ENCODE assay signal across 16 cellular contexts in genomic region chr3:129684270-129684669, GRCh38.
A peak's percentile ranks its signal among the peaks of the same experiment; 100 is the strongest.
DNase-seq lines count a peak whose midpoint lies in the region; ATAC-seq and TF ChIP-seq lines count a peak whose summit lies in the region.
"Had no signal": no experiment of that assay in that cellular context is flagged by ENCODE, and none has a peak within 500 bp of the region (broad histone marks: within the 10 kb centered on the region; RNA-seq: fewer than 3 reads in every experiment).

No MANE protein-coding gene starts in this region.

- no peaks in the 10 kb centered on the region; the same call in 2 of the 3 replicates for H3K9me3 Mint-ChIP-seq in GM23338
- H3K9me3 Mint-ChIP-seq in stimulated activated memory B cell treated with anti-CD40 and anti-IgM and Interleukin-4, amounts not matched to agents 10 μg/mL and 1 μg/mL and 100 μg/mL, for 72 hours: no peaks in the 10 kb centered on the region
- H3K9me3 Mint-ChIP-seq: HFFc6 had no signal

- H3K36me3 Mint-ChIP-seq in GM23338 (ENCODE audit: low read depth): no peaks in the 10 kb centered on the region
- H3K36me3 Mint-ChIP-seq in stimulated activated memory B cell treated with anti-CD40 and anti-IgM and Interleukin-4, amounts not matched to agents 10 μg/mL and 1 μg/mL and 100 μg/mL, for 72 hours: peaks cover 10% of the 10 kb centered on the region

- H3K4me1 Mint-ChIP-seq in GM23338: peaks cover 43% of the 10 kb centered on the region
- H3K4me1 Mint-ChIP-seq in stimulated activated memory B cell treated with anti-CD40 and anti-IgM and Interleukin-4, amounts not matched to agents 10 μg/mL and 1 μg/mL and 100 μg/mL, for 72 hours: peaks cover 30% of the 10 kb centered on the region

- peaks cover 5% of the 10 kb centered on the region for H3K27me3 Mint-ChIP-seq in GM23338 (ENCODE audit: insufficient read depth, low read depth, poor library complexity)
- H3K27me3 Mint-ChIP-seq in stimulated activated memory B cell treated with anti-CD40 and anti-IgM and Interleukin-4, amounts not matched to agents 10 μg/mL and 1 μg/mL and 100 μg/mL, for 72 hours: no peaks in the 10 kb centered on the region

- H3K9me3 ChIP-seq in skeletal muscle tissue (ENCODE audit: control insufficient read depth in 3 of 3, low read length in 3 of 3): no peaks in the 10 kb centered on the region
- H3K9me3 ChIP-seq: SJSA1 had no signal

- no peaks in the 10 kb centered on the region for H4K20me1 ChIP-seq in GM23338 (replicated peaks; ENCODE audit: insufficient read depth)

- H3K4me2 ChIP-seq in GM23338: peak overlapping the region; percentile 18; the same call in 1 of the 2 replicates

- H3F3A ChIP-seq in GM23338 (replicated peaks; ENCODE audit: low read depth): no peaks in the 10 kb centered on the region

- H2AFZ ChIP-seq in GM23338: no peak overlapping the region

- no peak overlapping the region for H3K27ac Mint-ChIP-seq in GM23338
- no peak overlapping the region for H3K27ac Mint-ChIP-seq in stimulated activated memory B cell treated with anti-CD40 and anti-IgM and Interleukin-4, amounts not matched to agents 10 μg/mL and 1 μg/mL and 100 μg/mL, for 72 hours
- H3K27ac Mint-ChIP-seq: HFFc6 had no signal

- H3K27me3 ChIP-seq in GM23338 (ENCODE audit: insufficient read depth) (no peaks in the 10 kb centered on the region), skeletal muscle tissue (ENCODE audit: control insufficient read depth in 3 of 3, insufficient read depth in 3 of 3, low read length in 3 of 3) (no peaks in the 10 kb centered on the region)
- H3K27me3 ChIP-seq: SJSA1 had no signal

- ATAC-seq in GM23338: no peak
- ATAC-seq in stimulated activated memory B cell treated with anti-CD40 and anti-IgM and Interleukin-4, amounts not matched to agents 10 μg/mL and 1 μg/mL and 100 μg/mL, for 72 hours: no peak
- ATAC-seq: Panc1 had no signal

- H3K79me2 ChIP-seq in GM23338 (replicated peaks; ENCODE audit: insufficient read depth): peaks cover 20% of the 10 kb centered on the region

- DNase-seq in GM23338 (ENCODE audit: low spot score): no peak
- DNase-seq in NCI-H146 (lab: John Stamatoyannopoulos, UW): peak; percentile 63
- peak; percentile 42 for DNase-seq in cerebellum (ENCODE audit: low spot score)
- no peak for DNase-seq in NCI-H2196 treated with DMSO at 0.1 percent for 48 hours (lab: John Stamatoyannopoulos, UW; ENCODE audit: unreplicated experiment)
- DNase-seq in NCI-H82 treated with DMSO at 0.1 percent for 48 hours (lab: John Stamatoyannopoulos, UW; ENCODE audit: unreplicated experiment): no peak
- DNase-seq: AML-193, DMS79 treated with DMSO at 0.1 percent for 48 hours, HFFc6, KBM-7, NCI-H2029, NCI-H510A had no signal

- H3K4me1 ChIP-seq in GM23338 (ENCODE audit: insufficient read depth): peaks cover 32% of the 10 kb centered on the region
- H3K4me1 ChIP-seq in skeletal muscle tissue (ENCODE audit: control insufficient read depth in 3 of 3, insufficient read depth in 3 of 3, low read length in 3 of 3): peaks cover 9 to 26% (median 23%) of the 10 kb centered on the region in 3 donors

- H3K27ac ChIP-seq in GM23338 (ENCODE audit: low read depth) (no peak overlapping the region), skeletal muscle tissue (ENCODE audit: low read depth, low read length) (peak overlapping the region; percentile 43)
- H3K27ac ChIP-seq: C4-2B, SJSA1 had no signal

- H3K36me3 ChIP-seq in GM23338 (ENCODE audit: insufficient read depth) (no peaks in the 10 kb centered on the region), skeletal muscle tissue (ENCODE audit: control insufficient read depth in 3 of 3, insufficient read depth in 3 of 3, low read length in 3 of 3) (no peaks in the 10 kb centered on the region)
- H3K36me3 ChIP-seq: SJSA1 had no signal

- no peak for TF ChIP-seq CTCF in GM23338 (conservative IDR thresholded peaks at IDR 0.05; ENCODE audit: low read depth in 2 of 2)

- H3K9me2 ChIP-seq in GM23338 (ENCODE audit: insufficient read depth): no peaks in the 10 kb centered on the region

- H3K9ac ChIP-seq in skeletal muscle tissue (ENCODE audit: low read depth in 1 of 3, low read length in 3 of 3): no peak overlapping the region

- H3K4me3 Mint-ChIP-seq in GM23338: no peak overlapping the region
- H3K4me3 Mint-ChIP-seq in stimulated activated memory B cell treated with anti-CD40 and anti-IgM and Interleukin-4, amounts not matched to agents 10 μg/mL and 1 μg/mL and 100 μg/mL, for 72 hours: no peak overlapping the region
- H3K4me3 Mint-ChIP-seq: HFFc6 had no signal

- H3K4me3 ChIP-seq in GM23338 (no peak overlapping the region), skeletal muscle tissue (ENCODE audit: low read length in 3 of 3) (no peak overlapping the region)
- H3K4me3 ChIP-seq: SJSA1 had no signal

TF ChIP-seq in GM23338, 12 proteins besides CTCF, POLR2A, EP300 and RAD21:
- TF ChIP-seq ETS1 (IDR thresholded peaks at IDR 0.05): no peak
TF ChIP-seq in GM23338: peak in this region for 0.

Comparison
In these comparisons a context has a peak if more than half of its experiments do, and no peak if none do; other contexts are left out.
1. DNase-seq: peak in NCI-H146 (single experiment) and cerebellum (single experiment); none in GM23338 (single experiment), NCI-H2196 treated with DMSO at 0.1 percent for 48 hours (single experiment) and NCI-H82 treated with DMSO at 0.1 percent for 48 hours (single experiment).